In the genomic region with DNA sequence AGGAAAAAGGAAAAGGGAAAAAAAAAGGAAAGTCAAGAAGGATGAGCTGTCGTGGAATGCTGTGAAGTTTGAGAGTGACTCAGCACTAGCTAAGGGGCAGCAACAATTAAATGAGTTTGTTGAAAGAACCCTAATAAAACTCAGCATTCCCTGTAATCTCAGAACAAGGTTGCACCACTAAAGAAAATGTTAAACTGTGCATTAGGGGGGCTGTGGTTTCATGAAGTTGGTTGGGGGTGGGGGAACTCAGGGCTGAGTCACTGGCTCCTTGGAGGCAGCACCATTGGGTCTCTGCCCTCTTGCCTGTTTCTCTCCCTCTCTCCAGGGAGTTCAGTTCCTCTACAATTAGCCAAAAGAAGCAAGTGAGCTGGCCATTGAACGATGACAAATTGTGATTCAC, we compare ENCODE assay signal across 13 cellular contexts.
DNase-seq lines count a peak whose midpoint lies in the region; ATAC-seq and TF ChIP-seq lines count a peak whose summit lies in the region.
"Had no signal": no experiment of that assay in that cellular context is flagged by ENCODE, and none has a peak within 500 bp of the region (broad histone marks: within the 10 kb centered on the region; RNA-seq: fewer than 3 reads in every experiment).

No MANE protein-coding gene starts in this region.

- no peaks in the 10 kb centered on the region for H3K27me3 Mint-ChIP-seq in nephron (ENCODE audit: low read depth)
- H3K27me3 Mint-ChIP-seq in activated CD4-positive, alpha-beta T cell treated with anti-CD3 and anti-CD28 coated beads for 36 hours = peaks cover 18% of the 10 kb centered on the region
- no peaks in the 10 kb centered on the region for H3K27me3 Mint-ChIP-seq in progenitor cell of endocrine pancreas

- H3K9me2 ChIP-seq in PC-9 (ENCODE audit: insufficient read depth) = no peaks in the 10 kb centered on the region

- no peaks in the 10 kb centered on the region for H3K27me3 ChIP-seq in PC-9 (ENCODE audit: insufficient read depth, low read depth)
- H3K27me3 ChIP-seq: neutrophil had no signal

- peaks cover 25% of the 10 kb centered on the region for H3K36me3 ChIP-seq in PC-9 (ENCODE audit: low read depth)
- H3K36me3 ChIP-seq: neutrophil had no signal

- TF ChIP-seq CTCF in PC-9 (conservative IDR thresholded peaks at IDR 0.05) (no peak), nephron (IDR thresholded peaks at IDR 0.05; ENCODE audit: unreplicated experiment in 3 of 3) (no peak), progenitor cell of endocrine pancreas (IDR thresholded peaks at IDR 0.05; ENCODE audit: unreplicated experiment) (no peak)

- H3K79me2 ChIP-seq in PC-9 (ENCODE audit: low read depth) = peaks cover 47% of the 10 kb centered on the region

- CTCF ChIA-PET in PC-9 (lab: Charles Lee) = no interaction called here
- CTCF ChIA-PET in activated CD4-positive, alpha-beta T cell treated with anti-CD3 and anti-CD28 coated beads for 36 hours (lab: Charles Lee) = interaction anchor here (0.7 to 1.1 kb wide), 2 partner anchors 9 to 308 kb away, joined by 3 to 4 read pairs; no protein-coding TSS in a partner anchor

- H3K4me3 Mint-ChIP-seq in nephron (no peak overlapping the region), progenitor cell of endocrine pancreas (ENCODE audit: low read depth) (no peak overlapping the region)
- no peak overlapping the region for H3K4me3 Mint-ChIP-seq in activated CD4-positive, alpha-beta T cell treated with anti-CD3 and anti-CD28 coated beads for 36 hours
- H3K4me3 Mint-ChIP-seq: activated T-cell treated with anti-CD3 and anti-CD28 coated beads, Interleukin-2, amount 50 U/mL, for 4 hours; T-helper 1 cell treated with Interleukin-12 subunit alpha and Interleukin-12 subunit beta and Interleukin-4 antibody, amounts not matched to agents 30 μg/mL and 1 μg/mL, for 36 hours had no signal

- H2AFZ ChIP-seq in PC-9 = peak overlapping the region; percentile 8

- no TSS peak for BruUV-seq in PC-9 (replicated peaks; lab: Mats Ljungman, UMichigan)

- H3K4me2 ChIP-seq in PC-9 = peak overlapping the region; percentile 81

- peak overlapping the region; percentile 97 for H3K27ac ChIP-seq in PC-9
- H3K27ac ChIP-seq in epithelial cell of prostate = peak overlapping the region; percentile 82
- H3K27ac ChIP-seq: neutrophil had no signal

- peaks cover 59% of the 10 kb centered on the region for H3K4me1 ChIP-seq in PC-9 (replicated peaks; ENCODE audit: insufficient read depth)

- POLR2A ChIA-PET in PC-9 (lab: Charles Lee; ENCODE audit: unreplicated experiment) = interaction anchor here (0.7 to 0.8 kb wide), 2 partner anchors 12 to 13 kb away, joined by 3 to 6 read pairs; no protein-coding TSS in a partner anchor
- POLR2A ChIA-PET in activated CD4-positive, alpha-beta T cell treated with anti-CD3 and anti-CD28 coated beads for 36 hours (lab: Charles Lee) = no interaction called here

- DNase-seq in AG20443 (ENCODE audit: low spot score) (peak; percentile 76), PC-9 (peak; percentile 33 to 89), epithelial cell of prostate (ENCODE audit: low read depth, low spot score) (no peak), HPDE6-E6E7 (ENCODE audit: extremely low spot score) (no peak), progenitor cell of endocrine pancreas (ENCODE audit: low spot score, unreplicated experiment) (no peak)
- DNase-seq in stimulated activated CD4-positive, alpha-beta T cell treated with anti-CD3 and anti-CD28 coated beads, Interleukin-4, amount 100 ng/mL, for 1 hour = no peak
- DNase-seq in activated CD4-positive, alpha-beta T cell treated with anti-CD3 and anti-CD28 coated beads for 36 hours = no peak
- DNase-seq: activated T-cell treated with anti-CD3 and anti-CD28 coated beads, Interleukin-2, amount 50 U/mL, for 4 hours; erythroblast; NCI-H2081 treated with DMSO at 0.1 percent for 48 hours had no signal

- peak overlapping the region; percentile 64 for H3K4me3 ChIP-seq in PC-9

- H3F3A ChIP-seq in PC-9 (ENCODE audit: insufficient read depth, low read depth) = peaks cover 27% of the 10 kb centered on the region

- peaks cover 10% of the 10 kb centered on the region for H3K36me3 Mint-ChIP-seq in nephron (ENCODE audit: low read depth)
- H3K36me3 Mint-ChIP-seq in activated CD4-positive, alpha-beta T cell treated with anti-CD3 and anti-CD28 coated beads for 36 hours (ENCODE audit: low read depth) = no peaks in the 10 kb centered on the region
- H3K36me3 Mint-ChIP-seq in progenitor cell of endocrine pancreas (ENCODE audit: insufficient read depth) = no peaks in the 10 kb centered on the region

- ATAC-seq in activated CD4-positive, alpha-beta T cell treated with anti-CD3 and anti-CD28 coated beads for 36 hours = no peak
- ATAC-seq: activated T-cell treated with anti-CD3 and anti-CD28 coated beads, Interleukin-2, amount 50 U/mL, for 4 hours had no signal

- no peaks in the 10 kb centered on the region for H4K20me1 ChIP-seq in PC-9 (ENCODE audit: insufficient read depth)

- peaks cover 33% of the 10 kb centered on the region for H3K9me3 ChIP-seq in PC-9 (ENCODE audit: insufficient read depth, low read depth)
- H3K9me3 ChIP-seq: neutrophil had no signal

- H3K4me1 Mint-ChIP-seq in nephron (peaks cover 13% of the 10 kb centered on the region), progenitor cell of endocrine pancreas (ENCODE audit: low read depth) (no peaks in the 10 kb centered on the region)
- no peaks in the 10 kb centered on the region for H3K4me1 Mint-ChIP-seq in activated CD4-positive, alpha-beta T cell treated with anti-CD3 and anti-CD28 coated beads for 36 hours

- H3K9me3 Mint-ChIP-seq in nephron (no peaks in the 10 kb centered on the region), progenitor cell of endocrine pancreas (ENCODE audit: low read depth) (no peaks in the 10 kb centered on the region)
- H3K9me3 Mint-ChIP-seq in activated CD4-positive, alpha-beta T cell treated with anti-CD3 and anti-CD28 coated beads for 36 hours (ENCODE audit: low read depth) = no peaks in the 10 kb centered on the region
- H3K9me3 Mint-ChIP-seq: activated T-cell treated with anti-CD3 and anti-CD28 coated beads, Interleukin-2, amount 50 U/mL, for 4 hours; T-helper 1 cell treated with Interleukin-12 subunit alpha and Interleukin-12 subunit beta and Interleukin-4 antibody, amounts not matched to agents 30 μg/mL and 1 μg/mL, for 36 hours had no signal

- peak overlapping the region in 2 of 3 experiments; percentile 23 to 36 for H3K27ac Mint-ChIP-seq in nephron
- no peak overlapping the region for H3K27ac Mint-ChIP-seq in activated CD4-positive, alpha-beta T cell treated with anti-CD3 and anti-CD28 coated beads for 36 hours
- H3K27ac Mint-ChIP-seq in progenitor cell of endocrine pancreas = no peak overlapping the region
- H3K27ac Mint-ChIP-seq: T-helper 1 cell treated with Interleukin-12 subunit alpha and Interleukin-12 subunit beta and Interleukin-4 antibody, amounts not matched to agents 30 μg/mL and 1 μg/mL, for 36 hours had no signal

- intact Hi-C loops in PC-9 (cut with micrococcal nuclease; ENCODE audit: unreplicated experiment) = no loop called here
- intact Hi-C loops in activated CD4-positive, alpha-beta T cell treated with anti-CD3 and anti-CD28 coated beads for 36 hours (cut with DNase I, micrococcal nuclease) = no loop called here

Comparison
In these comparisons a context has a peak if more than half of its experiments do, and no peak if none do; other contexts are left out.
1. DNase-seq: peak in AG20443 (single experiment) and PC-9 (2 of 2); none in epithelial cell of prostate (single experiment), stimulated activated CD4-positive, alpha-beta T cell treated with anti-CD3 and anti-CD28 coated beads, Interleukin-4, amount 100 ng/mL, for 1 hour (single experiment), activated CD4-positive, alpha-beta T cell treated with anti-CD3 and anti-CD28 coated beads for 36 hours (single experiment), HPDE6-E6E7 (single experiment) and progenitor cell of endocrine pancreas (single experiment).
2. H3K27ac Mint-ChIP-seq: peak in nephron (2 of 3); none in activated CD4-positive, alpha-beta T cell treated with anti-CD3 and anti-CD28 coated beads for 36 hours (single experiment) and progenitor cell of endocrine pancreas (single experiment).